In genomic region chr19:39399684-39400465, GRCh38 we compare ENCODE assay signal across 1 cellular context.
TF ChIP-seq lines count a peak whose summit lies in the region.

No MANE protein-coding gene starts in this region.

TF ChIP-seq in A549, 52 proteins besides CTCF, POLR2A, EP300 and RAD21:
- TF ChIP-seq ELK1 (IDR thresholded peaks at IDR 0.05; ENCODE audit: low read depth, low read length) = no peak
- TF ChIP-seq HES2 (IDR thresholded peaks at IDR 0.05) = no peak
- TF ChIP-seq GATA3 (IDR thresholded peaks at IDR 0.05; ENCODE audit: borderline replicate concordance) = no peak
- TF ChIP-seq REST (IDR thresholded peaks at IDR 0.05) = no peak
- no peak for TF ChIP-seq ATOH8 (CRISPR knock-in tag; IDR thresholded peaks at IDR 0.05; ENCODE audit: low read depth)
- no peak for TF ChIP-seq ZSCAN20 (CRISPR knock-in tag; IDR thresholded peaks at IDR 0.05)
- TF ChIP-seq CHD4 (IDR thresholded peaks at IDR 0.05; ENCODE audit: borderline replicate concordance) = no peak
- TF ChIP-seq KDM5A (IDR thresholded peaks at IDR 0.05) = no peak
- no peak for TF ChIP-seq CBX8 (IDR thresholded peaks at IDR 0.05)
- TF ChIP-seq HMGXB4 (CRISPR knock-in tag; IDR thresholded peaks at IDR 0.05; ENCODE audit: borderline replicate concordance) = no peak
- no peak for TF ChIP-seq RCOR1 (IDR thresholded peaks at IDR 0.05; ENCODE audit: low read depth, low read length)
- TF ChIP-seq CEBPB (IDR thresholded peaks at IDR 0.05) = no peak
